14 cellular contexts compared by ENCODE assay signal in the genomic region with DNA sequence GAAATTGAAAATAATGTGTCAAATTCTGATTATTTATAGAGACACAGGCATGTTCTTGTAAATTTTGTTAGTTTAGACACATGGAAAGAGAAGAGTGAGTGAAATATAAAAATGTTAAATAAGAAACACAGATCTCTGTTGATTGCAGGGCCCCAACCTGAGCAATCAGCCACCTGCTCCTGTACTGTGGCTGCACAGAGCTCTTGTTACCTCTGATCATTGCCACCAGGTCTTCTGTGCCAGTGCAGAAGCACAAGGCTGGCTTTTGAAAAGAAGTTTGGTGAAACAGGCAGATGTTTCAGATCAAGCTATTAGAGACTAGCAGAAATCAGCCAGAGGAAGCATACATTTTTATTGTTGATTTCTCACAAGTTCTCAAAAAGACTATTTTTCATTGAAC.
"Had no signal": no experiment of that assay in that cellular context is flagged by ENCODE, and none has a peak within 500 bp of the region (broad histone marks: within the 10 kb centered on the region; RNA-seq: fewer than 3 reads in every experiment).

No MANE protein-coding gene starts in this region.

- H3K27me3 ChIP-seq: adrenal gland, colonic mucosa, left lung, right lobe of liver, upper lobe of left lung had no signal

- H3K36me3 Mint-ChIP-seq: memory B cell; stimulated activated memory B cell treated with anti-CD40 and anti-IgM and Interleukin-4, amounts not matched to agents 10 μg/mL and 1 μg/mL and 100 μg/mL, for 72 hours had no signal

- H3K27ac Mint-ChIP-seq: memory B cell; nephron; stimulated activated memory B cell treated with anti-CD40 and anti-IgM and Interleukin-4, amounts not matched to agents 10 μg/mL and 1 μg/mL and 100 μg/mL, for 72 hours had no signal

- H3K4me1 Mint-ChIP-seq: memory B cell; nephron; stimulated activated memory B cell treated with anti-CD40 and anti-IgM and Interleukin-4, amounts not matched to agents 10 μg/mL and 1 μg/mL and 100 μg/mL, for 72 hours had no signal

- H3K9me3 Mint-ChIP-seq: memory B cell; nephron; stimulated activated memory B cell treated with anti-CD40 and anti-IgM and Interleukin-4, amounts not matched to agents 10 μg/mL and 1 μg/mL and 100 μg/mL, for 72 hours had no signal

- H3K27ac ChIP-seq: adrenal gland, colonic mucosa, heart right ventricle, left lung, psoas muscle, right lobe of liver, upper lobe of left lung had no signal

- H3K4me3 ChIP-seq: adrenal gland, colonic mucosa, heart right ventricle, left lung, psoas muscle, right lobe of liver, upper lobe of left lung had no signal

- H3K4me3 Mint-ChIP-seq: memory B cell; nephron; stimulated activated memory B cell treated with anti-CD40 and anti-IgM and Interleukin-4, amounts not matched to agents 10 μg/mL and 1 μg/mL and 100 μg/mL, for 72 hours had no signal

- DNase-seq: adrenal gland, colonic mucosa, heart right ventricle, islet precursor cell, occipital lobe, psoas muscle, right lobe of liver, SHP77, T1000, upper lobe of left lung had no signal

- H3K9me3 ChIP-seq: adrenal gland, colonic mucosa, heart right ventricle, left lung, psoas muscle, right lobe of liver, upper lobe of left lung had no signal

- H3K4me1 ChIP-seq: adrenal gland, colonic mucosa, heart right ventricle, left lung, psoas muscle, right lobe of liver, upper lobe of left lung had no signal

- ATAC-seq: heart right ventricle; left lung; psoas muscle; right lobe of liver; stimulated activated memory B cell treated with anti-CD40 and anti-IgM and Interleukin-4, amounts not matched to agents 10 μg/mL and 1 μg/mL and 100 μg/mL, for 72 hours had no signal

- H3K36me3 ChIP-seq: adrenal gland, colonic mucosa, heart right ventricle, left lung, right lobe of liver, upper lobe of left lung had no signal
